ENCODE assay signal across 16 cellular contexts in genomic region chr9:108056083-108056804, GRCh38.
DNase-seq lines count a peak whose midpoint lies in the region; ATAC-seq and TF ChIP-seq lines count a peak whose summit lies in the region.
"Had no signal": no experiment of that assay in that cellular context is flagged by ENCODE, and none has a peak within 500 bp of the region (broad histone marks: within the 10 kb centered on the region; RNA-seq: fewer than 3 reads in every experiment).

No MANE protein-coding gene starts in this region.

- DNase-seq in GM23248 (peak; percentile 74), RKO (ENCODE audit: low spot score) (peak; percentile 93), osteoblast (ENCODE audit: insufficient read length, low spot score, missing footprints) (no peak), T-helper 2 cell (no peak), testis (no peak), nephron progenitor cell (no peak), inferior parietal cortex (ENCODE audit: extremely low spot score) (no peak)
- DNase-seq: activated T-cell treated with anti-CD3 and anti-CD28 coated beads, Interleukin-2, amount 50 U/mL, for 4 hours; body of pancreas; NCI-H2171; pancreas; SIG-M5; stimulated activated CD4-positive, alpha-beta T cell treated with anti-CD3 and anti-CD28 coated beads, Interleukin-4, amount 100 ng/mL, for 24 hours; stimulated activated naive CD8-positive, alpha-beta T cell treated with anti-CD3 and anti-CD28 coated beads, Interleukin-15, amount 100 ng/mL, for 72 hours had no signal

- ATAC-seq in esophagus mucosa = peak; percentile 75
- ATAC-seq: activated T-cell treated with anti-CD3 and anti-CD28 coated beads, Interleukin-2, amount 50 U/mL, for 4 hours; body of pancreas; pancreas; stimulated activated naive CD8-positive, alpha-beta T cell treated with anti-CD3 and anti-CD28 coated beads, Interleukin-15, amount 100 ng/mL, for 72 hours; WTC11 had no signal

- H3K4me3 ChIP-seq in GM23248 (peak overlapping the region; percentile 58), osteoblast (ENCODE audit: insufficient read depth, low read length) (peak overlapping the region; percentile 50), testis (no peak overlapping the region)
- H3K4me3 ChIP-seq: body of pancreas, pancreas had no signal

- H3K9me2 ChIP-seq in GM23248 (ENCODE audit: insufficient read depth) = no peaks in the 10 kb centered on the region

- no peaks in the 10 kb centered on the region for H3K36me3 ChIP-seq in GM23248 (ENCODE audit: low read depth)
- no peaks in the 10 kb centered on the region for H3K36me3 ChIP-seq in osteoblast (ENCODE audit: insufficient read depth, low read length)
- no peaks in the 10 kb centered on the region for H3K36me3 ChIP-seq in testis (ENCODE audit: low read depth, missing control alignments)
- H3K36me3 ChIP-seq: pancreas had no signal

- no peaks in the 10 kb centered on the region for H3K9me3 Mint-ChIP-seq in nephron progenitor cell
- H3K9me3 Mint-ChIP-seq: activated T-cell treated with anti-CD3 and anti-CD28 coated beads, Interleukin-2, amount 50 U/mL, for 4 hours; WTC11 had no signal

- H3K4me1 ChIP-seq in GM23248 (ENCODE audit: insufficient read depth) (peaks cover 44% of the 10 kb centered on the region), osteoblast (ENCODE audit: insufficient read depth, low read length) (peaks cover 54% of the 10 kb centered on the region), testis (peaks cover 14% of the 10 kb centered on the region)

- TF ChIP-seq POLR2A in testis (IDR thresholded peaks at IDR 0.05) = no peak

- H3K27ac ChIP-seq in GM23248 = peak overlapping the region; percentile 85
- H3K27ac ChIP-seq in osteoblast (ENCODE audit: low read depth, low read length) = peak overlapping the region; percentile 80
- H3K27ac ChIP-seq in testis = no peak overlapping the region
- H3K27ac ChIP-seq: body of pancreas, pancreas had no signal

- H4K20me1 ChIP-seq in GM23248 (ENCODE audit: insufficient read depth) (no peaks in the 10 kb centered on the region), osteoblast (ENCODE audit: insufficient read depth, low read length) (no peaks in the 10 kb centered on the region)

- no peaks in the 10 kb centered on the region for H3K27me3 ChIP-seq in GM23248 (replicated peaks; ENCODE audit: insufficient read depth)
- H3K27me3 ChIP-seq in osteoblast (ENCODE audit: insufficient read depth, low read length) = no peaks in the 10 kb centered on the region
- no peaks in the 10 kb centered on the region for H3K27me3 ChIP-seq in testis
- H3K27me3 ChIP-seq: body of pancreas had no signal

- H2AFZ ChIP-seq in GM23248 = no peak overlapping the region
- no peak overlapping the region for H2AFZ ChIP-seq in osteoblast (ENCODE audit: low read length)

- H3K79me2 ChIP-seq in GM23248 (ENCODE audit: insufficient read depth) = no peaks in the 10 kb centered on the region
- H3K79me2 ChIP-seq in osteoblast (ENCODE audit: insufficient read depth, low read length) = no peaks in the 10 kb centered on the region

- peaks cover 35% of the 10 kb centered on the region for H3F3A ChIP-seq in GM23248 (ENCODE audit: insufficient read depth)

- peak overlapping the region; percentile 84 for H3K4me2 ChIP-seq in GM23248 (ENCODE audit: unreplicated experiment)
- H3K4me2 ChIP-seq in osteoblast (ENCODE audit: insufficient read depth, low read length) = peak overlapping the region; percentile 74

- H3K4me3 Mint-ChIP-seq in nephron progenitor cell = no peak overlapping the region
- H3K4me3 Mint-ChIP-seq: activated T-cell treated with anti-CD3 and anti-CD28 coated beads, Interleukin-2, amount 50 U/mL, for 4 hours; stimulated activated naive CD8-positive, alpha-beta T cell treated with anti-CD3 and anti-CD28 coated beads, Interleukin-15, amount 100 ng/mL, for 72 hours; WTC11 had no signal

- H3K27me3 Mint-ChIP-seq in nephron progenitor cell (ENCODE audit: low read depth, poor library complexity) = peaks cover 6% of the 10 kb centered on the region
- H3K27me3 Mint-ChIP-seq: stimulated activated naive CD8-positive, alpha-beta T cell treated with anti-CD3 and anti-CD28 coated beads, Interleukin-15, amount 100 ng/mL, for 72 hours had no signal

- no peaks in the 10 kb centered on the region for H3K36me3 Mint-ChIP-seq in nephron progenitor cell (ENCODE audit: low read depth)
- H3K36me3 Mint-ChIP-seq: WTC11 had no signal

- intact Hi-C loops in testis (cut with DNase I; ENCODE audit: low total_unique reads) = no loop called here

- TF ChIP-seq CTCF in osteoblast (IDR thresholded peaks at IDR 0.05; ENCODE audit: extremely low read depth, low read depth, low read length) = no peak
- no peak for TF ChIP-seq CTCF in testis (IDR thresholded peaks at IDR 0.05)
- TF ChIP-seq CTCF in nephron progenitor cell (IDR thresholded peaks at IDR 0.05) = no peak

- H3K27ac Mint-ChIP-seq in nephron progenitor cell = no peak overlapping the region
- H3K27ac Mint-ChIP-seq: stimulated activated naive CD8-positive, alpha-beta T cell treated with anti-CD3 and anti-CD28 coated beads, Interleukin-15, amount 100 ng/mL, for 72 hours; WTC11 had no signal

- in situ Hi-C loops in GM23248 (cut with MboI) = loop anchor here (25.0 kb wide), 1 partner anchor 569 kb away; the partner anchor contains the start of gene KLF4

- 30 to 33% methylated on average over 6 of the region's 6 CpGs for WGBS in GM23248 (ENCODE audit: low coverage in 1 of 2, low lambda C conversion rate in 2 of 2, missing lambda C conversion rate in 2 of 2), 2 experiments
- 89 to 91% methylated on average over 6 of the region's 6 CpGs for WGBS in testis, 2 donors

- H3K4me1 Mint-ChIP-seq in nephron progenitor cell = peaks cover 59% of the 10 kb centered on the region
- H3K4me1 Mint-ChIP-seq: stimulated activated naive CD8-positive, alpha-beta T cell treated with anti-CD3 and anti-CD28 coated beads, Interleukin-15, amount 100 ng/mL, for 72 hours had no signal

- H3K9me3 ChIP-seq in GM23248 (ENCODE audit: low read depth) (no peaks in the 10 kb centered on the region), osteoblast (ENCODE audit: low read depth, low read length) (no peaks in the 10 kb centered on the region), testis (no peaks in the 10 kb centered on the region)
- H3K9me3 ChIP-seq: body of pancreas, pancreas had no signal

- peak overlapping the region; percentile 59 for H3K9ac ChIP-seq in GM23248

Comparison
In these comparisons a context has a peak if more than half of its experiments do, and no peak if none do; other contexts are left out.
1. DNase-seq: peak in GM23248 (single experiment) and RKO (single experiment); none in osteoblast (single experiment), T-helper 2 cell (0 of 5), testis (single experiment), nephron progenitor cell (single experiment) and inferior parietal cortex (single experiment).
2. H3K27ac ChIP-seq: peak in GM23248 (single experiment) and osteoblast (single experiment); none in testis (0 of 2).
3. H3K4me3 ChIP-seq: peak in GM23248 (single experiment) and osteoblast (single experiment); none in testis (0 of 2).